2 cellular contexts compared by ENCODE assay signal in genomic region chr10:107847620-107848019, GRCh38.
TF ChIP-seq lines count a peak whose summit lies in the region.

No MANE protein-coding gene starts in this region.

TF ChIP-seq in GM23338, 12 proteins besides CTCF, POLR2A, EP300 and RAD21 (continued from another document):
- TF ChIP-seq ZNF462 (CRISPR knock-in tag; IDR thresholded peaks at IDR 0.05) = no peak
- no peak for TF ChIP-seq ZNF331 (CRISPR knock-in tag; IDR thresholded peaks at IDR 0.05; ENCODE audit: low read depth)
- TF ChIP-seq POLR2AphosphoS5 (IDR thresholded peaks at IDR 0.05; ENCODE audit: low read depth) = no peak

TF ChIP-seq in WTC11, 78 proteins besides CTCF, POLR2A, EP300 and RAD21 (continued from another document):
- TF ChIP-seq TCF7 (CRISPR knock-in tag; IDR thresholded peaks at IDR 0.05; ENCODE audit: low read depth) (no peak), TEAD1 (CRISPR knock-in tag; IDR thresholded peaks at IDR 0.05) (no peak), ZBTB43 (CRISPR knock-in tag; IDR thresholded peaks at IDR 0.05) (no peak), ZNF317 (CRISPR knock-in tag; IDR thresholded peaks at IDR 0.05; ENCODE audit: borderline replicate concordance, low read depth) (no peak)
